2 cellular contexts compared by ENCODE assay signal in genomic region chr13:100409132-100409531, GRCh38.
TF ChIP-seq lines count a peak whose summit lies in the region.

No MANE protein-coding gene starts in this region.

TF ChIP-seq in IMR-90, 13 proteins besides CTCF, POLR2A, EP300 and RAD21:
- TF ChIP-seq USF2 (IDR thresholded peaks at IDR 0.05; ENCODE audit: low read depth, low read length): no peak
- TF ChIP-seq CHD1 (IDR thresholded peaks at IDR 0.05; ENCODE audit: low read depth, low read length): no peak
- TF ChIP-seq SMC3 (IDR thresholded peaks at IDR 0.05; ENCODE audit: low read depth, low read length): no peak
- no peak for TF ChIP-seq BHLHE40 (IDR thresholded peaks at IDR 0.05; ENCODE audit: low read depth, low read length)
- TF ChIP-seq RFX5 (IDR thresholded peaks at IDR 0.05; ENCODE audit: low read depth, low read length): no peak
- no peak for TF ChIP-seq MAZ (IDR thresholded peaks at IDR 0.05; ENCODE audit: borderline replicate concordance, low read depth, low read length)

TF ChIP-seq in GM12878, 131 proteins besides CTCF, POLR2A, EP300 and RAD21:
- no peak for TF ChIP-seq POU2F2 (IDR thresholded peaks at IDR 0.05; ENCODE audit: borderline replicate concordance, low read depth, low read length)
- no peak for TF ChIP-seq IKZF2 (IDR thresholded peaks at IDR 0.05)
- TF ChIP-seq SPI1 (IDR thresholded peaks at IDR 0.05; ENCODE audit: borderline replicate concordance, insufficient read depth, low read depth, low read length): no peak
- TF ChIP-seq STAT1 (conservative IDR thresholded peaks at IDR 0.05): no peak
- peak; percentile 91; the same call in 1 of the 2 replicates for TF ChIP-seq CBX5 (IDR thresholded peaks at IDR 0.05; ENCODE audit: low read depth)
TF ChIP-seq in GM12878: peak in this region for 1.
